ENCODE assay signal across 10 cellular contexts in the genomic region with DNA sequence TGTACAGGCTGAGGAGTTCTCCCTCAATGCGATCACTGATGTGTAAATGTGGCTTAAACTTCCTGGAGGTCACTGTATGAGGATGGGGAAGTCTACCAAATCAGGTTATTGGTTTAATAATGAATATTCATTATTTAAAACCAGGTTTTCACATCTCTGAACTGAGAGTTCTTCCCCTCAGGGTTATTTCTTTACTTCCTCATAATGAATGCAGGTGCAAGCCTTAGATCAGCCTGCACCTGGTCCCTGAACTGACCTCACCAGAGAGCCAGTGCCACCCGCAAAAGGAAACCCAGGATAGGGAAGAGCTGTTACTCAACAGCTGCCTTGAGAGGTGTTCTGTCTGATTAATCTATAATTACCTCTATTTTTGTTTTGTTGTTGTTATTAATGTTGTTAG.
DNase-seq lines count a peak whose midpoint lies in the region; ATAC-seq and TF ChIP-seq lines count a peak whose summit lies in the region.
"Had no signal": no experiment of that assay in that cellular context is flagged by ENCODE, and none has a peak within 500 bp of the region (broad histone marks: within the 10 kb centered on the region; RNA-seq: fewer than 3 reads in every experiment).

No MANE protein-coding gene starts in this region.

- H3K4me3 Mint-ChIP-seq in activated naive CD8-positive, alpha-beta T cell treated with anti-CD3 and anti-CD28 coated beads, Interleukin-2, amount 50 U/mL, for 24 hours: no peak overlapping the region
- H3K4me3 Mint-ChIP-seq in activated naive CD8-positive, alpha-beta T cell treated with anti-CD3 and anti-CD28 coated beads for 36 hours: no peak overlapping the region
- H3K4me3 Mint-ChIP-seq in neural progenitor cell: no peak overlapping the region

- intact Hi-C loops in testis (cut with DNase I; ENCODE audit: low total_unique reads): no loop called here

- H3F3A ChIP-seq in neural progenitor cell (ENCODE audit: low read depth): no peaks in the 10 kb centered on the region

- H3K4me3 ChIP-seq in neural progenitor cell (no peak overlapping the region), testis (no peak overlapping the region), tibial nerve (no peak overlapping the region)
- H3K4me3 ChIP-seq: SK-N-MC had no signal

- peak; percentile 40 for ATAC-seq in activated naive CD8-positive, alpha-beta T cell treated with anti-CD3 and anti-CD28 coated beads, Interleukin-2, amount 50 U/mL, for 24 hours
- peak; percentile 77 for ATAC-seq in HG02610 (IDR thresholded peaks at IDR 0.05; ENCODE audit: unreplicated experiment)
- peak; percentile 75 for ATAC-seq in HG03520 (IDR thresholded peaks at IDR 0.05; ENCODE audit: unreplicated experiment)
- ATAC-seq: foreskin keratinocyte had no signal

- peaks cover 2% of the 10 kb centered on the region for H3K4me1 ChIP-seq in neural progenitor cell
- no peaks in the 10 kb centered on the region for H3K4me1 ChIP-seq in testis
- no peaks in the 10 kb centered on the region for H3K4me1 ChIP-seq in tibial nerve
- H3K4me1 ChIP-seq: foreskin keratinocyte had no signal

- H3K9me3 ChIP-seq in neural progenitor cell (ENCODE audit: low read depth) (no peaks in the 10 kb centered on the region), testis (no peaks in the 10 kb centered on the region), tibial nerve (no peaks in the 10 kb centered on the region)

- TF ChIP-seq EP300 in tibial nerve (IDR thresholded peaks at IDR 0.05): no peak

- TF ChIP-seq CTCF in neural progenitor cell (IDR thresholded peaks at IDR 0.05): no peak
- no peak for TF ChIP-seq CTCF in testis (IDR thresholded peaks at IDR 0.05)
- no peak for TF ChIP-seq CTCF in tibial nerve (IDR thresholded peaks at IDR 0.05)

- no peaks in the 10 kb centered on the region for H3K36me3 Mint-ChIP-seq in activated naive CD8-positive, alpha-beta T cell treated with anti-CD3 and anti-CD28 coated beads, Interleukin-2, amount 50 U/mL, for 24 hours (ENCODE audit: low read depth)
- H3K36me3 Mint-ChIP-seq in activated naive CD8-positive, alpha-beta T cell treated with anti-CD3 and anti-CD28 coated beads for 36 hours: no peaks in the 10 kb centered on the region
- H3K36me3 Mint-ChIP-seq in neural progenitor cell: no peaks in the 10 kb centered on the region

- no peaks in the 10 kb centered on the region for H4K20me1 ChIP-seq in neural progenitor cell (ENCODE audit: low read depth)

- TF ChIP-seq POLR2A in testis (IDR thresholded peaks at IDR 0.05) (no peak), tibial nerve (IDR thresholded peaks at IDR 0.05) (no peak)

- no peaks in the 10 kb centered on the region for H3K27me3 Mint-ChIP-seq in activated naive CD8-positive, alpha-beta T cell treated with anti-CD3 and anti-CD28 coated beads, Interleukin-2, amount 50 U/mL, for 24 hours
- H3K27me3 Mint-ChIP-seq in activated naive CD8-positive, alpha-beta T cell treated with anti-CD3 and anti-CD28 coated beads for 36 hours: no peaks in the 10 kb centered on the region
- peaks cover 3% of the 10 kb centered on the region for H3K27me3 Mint-ChIP-seq in neural progenitor cell (ENCODE audit: insufficient read depth, low read depth)

- H3K27me3 ChIP-seq in neural progenitor cell (no peaks in the 10 kb centered on the region), testis (no peaks in the 10 kb centered on the region), tibial nerve (no peaks in the 10 kb centered on the region)
- H3K27me3 ChIP-seq: foreskin keratinocyte had no signal

- no peaks in the 10 kb centered on the region for H3K79me2 ChIP-seq in neural progenitor cell (ENCODE audit: low read depth)

- H3K27ac Mint-ChIP-seq in activated naive CD8-positive, alpha-beta T cell treated with anti-CD3 and anti-CD28 coated beads, Interleukin-2, amount 50 U/mL, for 24 hours: no peak overlapping the region
- H3K27ac Mint-ChIP-seq in activated naive CD8-positive, alpha-beta T cell treated with anti-CD3 and anti-CD28 coated beads for 36 hours: no peak overlapping the region
- no peak overlapping the region for H3K27ac Mint-ChIP-seq in neural progenitor cell

- H2AFZ ChIP-seq in neural progenitor cell (replicated peaks): no peak overlapping the region

- DNase-seq in activated naive CD8-positive, alpha-beta T cell treated with anti-CD3 and anti-CD28 coated beads, Interleukin-2, amount 50 U/mL, for 24 hours: no peak
- no peak for DNase-seq in activated naive CD8-positive, alpha-beta T cell treated with anti-CD3 and anti-CD28 coated beads for 36 hours
- DNase-seq in neural progenitor cell (ENCODE audit: low spot score) (no peak), testis (no peak), NCI-H1436 (lab: John Stamatoyannopoulos, UW) (no peak), tibial nerve (ENCODE audit: low spot score in 2 of 2) (no peak)
- DNase-seq: foreskin keratinocyte had no signal

- H3K27ac ChIP-seq in neural progenitor cell: no peak overlapping the region
- H3K27ac ChIP-seq in testis: no peak overlapping the region
- H3K27ac ChIP-seq in tibial nerve: no peak overlapping the region
- H3K27ac ChIP-seq: foreskin keratinocyte, SK-N-MC had no signal

- H3K36me3 ChIP-seq in neural progenitor cell (no peaks in the 10 kb centered on the region), testis (ENCODE audit: low read depth, missing control alignments) (no peaks in the 10 kb centered on the region), tibial nerve (no peaks in the 10 kb centered on the region)

- 85 to 90% methylated on average over 2 of the region's 2 CpGs for WGBS in testis, 2 donors
- WGBS in tibial nerve, 2 donors: 81 to 84% methylated on average over 2 of the region's 2 CpGs

- no peak overlapping the region for H3K4me2 ChIP-seq in neural progenitor cell

- no peaks in the 10 kb centered on the region for H3K4me1 Mint-ChIP-seq in activated naive CD8-positive, alpha-beta T cell treated with anti-CD3 and anti-CD28 coated beads, Interleukin-2, amount 50 U/mL, for 24 hours
- H3K4me1 Mint-ChIP-seq in activated naive CD8-positive, alpha-beta T cell treated with anti-CD3 and anti-CD28 coated beads for 36 hours: no peaks in the 10 kb centered on the region
- peaks cover 10% of the 10 kb centered on the region for H3K4me1 Mint-ChIP-seq in neural progenitor cell

- no peak overlapping the region for H3K9ac ChIP-seq in neural progenitor cell

- no peaks in the 10 kb centered on the region for H3K9me3 Mint-ChIP-seq in activated naive CD8-positive, alpha-beta T cell treated with anti-CD3 and anti-CD28 coated beads, Interleukin-2, amount 50 U/mL, for 24 hours
- no peaks in the 10 kb centered on the region for H3K9me3 Mint-ChIP-seq in activated naive CD8-positive, alpha-beta T cell treated with anti-CD3 and anti-CD28 coated beads for 36 hours
- no peaks in the 10 kb centered on the region for H3K9me3 Mint-ChIP-seq in neural progenitor cell
